8 cellular contexts compared by ENCODE assay signal in genomic region chr6:152552616-152553209, GRCh38.
DNase-seq lines count a peak whose midpoint lies in the region; ATAC-seq, FAIRE-seq and TF ChIP-seq lines count a peak whose summit lies in the region.

No MANE protein-coding gene starts in this region.

- peaks cover 13% of the 10 kb centered on the region for H3K4me1 ChIP-seq in OCI-LY3 (ENCODE audit: low read length)
- no peaks in the 10 kb centered on the region for H3K4me1 ChIP-seq in K562 (replicated peaks in 1 of 2; ENCODE audit: control insufficient read depth in 2 of 2, insufficient read depth in 2 of 2, low read length in 2 of 2)

- in situ Hi-C loops in K562 (cut with MboI) = no loop called here

- no peaks in the 10 kb centered on the region for H3K9me3 ChIP-seq in OCI-LY3 (ENCODE audit: insufficient read depth, low read length)
- no peaks in the 10 kb centered on the region; the same call in 1 of the 2 replicates for H3K9me3 ChIP-seq in K562 (replicated peaks; ENCODE audit: control insufficient read depth, insufficient read depth, low read depth, low read length)

- TF ChIP-seq EP300 in K562 (IDR thresholded peaks at IDR 0.05; ENCODE audit: low read length) = no peak

- no peak overlapping the region for H2AFZ ChIP-seq in OCI-LY3 (ENCODE audit: low read depth, low read length)
- H2AFZ ChIP-seq in K562 (ENCODE audit: low read depth, low read length) = no peak overlapping the region

- peak; percentile 40 to 60; a peak in 3 of 4 replicates for TF ChIP-seq RAD21 in K562 (CRISPR knock-in tag; conservative IDR thresholded peaks at IDR 0.05 in 1 of 2, IDR thresholded peaks at IDR 0.05 in 1 of 2)

- no peaks in the 10 kb centered on the region for H3K27me3 ChIP-seq in OCI-LY3 (ENCODE audit: low read depth, low read length)
- no peaks in the 10 kb centered on the region for H3K27me3 ChIP-seq in K562 (ENCODE audit: control insufficient read depth in 2 of 2, insufficient read depth in 2 of 2, low read length in 2 of 2)

- H3K4me3 ChIP-seq in OCI-LY3 (ENCODE audit: low read length) (no peak overlapping the region), K562 (no peak overlapping the region)

- TF ChIP-seq CTCF in OCI-LY3 (IDR thresholded peaks at IDR 0.05; ENCODE audit: low read depth, low read length) (peak; percentile 74), K562 (IDR thresholded peaks at IDR 0.05 in 2 of 3, conservative IDR thresholded peaks at IDR 0.05 in 1 of 3; ENCODE audit: insufficient read depth in 2 of 3, low read depth in 1 of 3, low read length in 3 of 3) (peak; percentile 43 to 58 (median 47))

- H3K9ac ChIP-seq in OCI-LY3 (ENCODE audit: low read length) (no peak overlapping the region), K562 (ENCODE audit: insufficient read depth in 1 of 2, low read depth in 2 of 2, low read length in 2 of 2) (no peak overlapping the region)

- TF ChIP-seq POLR2A in K562 (conservative IDR thresholded peaks at IDR 0.05) = no peak

- no TSS peak for BruUV-seq in K562 (replicated peaks; lab: Mats Ljungman, UMichigan)

- H3K27ac ChIP-seq in OCI-LY3 (ENCODE audit: low read length) (no peak overlapping the region), K562 (ENCODE audit: extremely low read depth, low read depth, low read length) (no peak overlapping the region)

- H4K20me1 ChIP-seq in OCI-LY3 (ENCODE audit: insufficient read depth, low read length) = no peaks in the 10 kb centered on the region
- no peaks in the 10 kb centered on the region for H4K20me1 ChIP-seq in K562 (replicated peaks; ENCODE audit: control insufficient read depth, insufficient read depth, low read length)

- DNase-seq in NCI-H1436 (lab: John Stamatoyannopoulos, UW) (peak; percentile 50), NCI-H1436 treated with DMSO at 0.1 percent for 48 hours (lab: John Stamatoyannopoulos, UW) (no peak), K562 (ENCODE audit: extremely low read depth in 1 of 4, low spot score in 3 of 4) (peak; percentile 24 to 50 (median 44)), iPS-NIHi11 (ENCODE audit: low spot score) (peak; percentile 72)
- peak; percentile 18 to 45 for DNase-seq in stimulated activated CD4-positive, alpha-beta T cell treated with anti-CD3 and anti-CD28 coated beads, Interleukin-2, amount 100 ng/mL, for 24 hours

- POLR2A ChIA-PET in K562 (lab: Yijun Ruan, JAX) = no interaction called here

- ATAC-seq in GM21360 (IDR thresholded peaks at IDR 0.05; ENCODE audit: unreplicated experiment) (peak; percentile 97), HG03469 (IDR thresholded peaks at IDR 0.05; ENCODE audit: unreplicated experiment) (peak; percentile 99), K562 (peak; percentile 78)

- CTCF ChIA-PET in K562 (lab: Yijun Ruan, JAX; ENCODE audit: low intra/inter-chr PET ratio) = interaction anchor here (0.7 kb wide), 2 partner anchors 394 to 395 kb away, joined by 3 read pairs; no protein-coding TSS in a partner anchor

- peak; percentile 69 for FAIRE-seq in K562 (lab: Jason Lieb, UNC)

- H3K4me2 ChIP-seq in OCI-LY3 (ENCODE audit: low read length) = no peak overlapping the region
- H3K4me2 ChIP-seq in K562 (ENCODE audit: insufficient read depth, low read length) = no peak overlapping the region

- no peaks in the 10 kb centered on the region for H3K9me1 ChIP-seq in K562 (ENCODE audit: control insufficient read depth, insufficient read depth, low read length)

- under 1% methylated on average over 9 of the region's 9 CpGs for WGBS in K562 (ENCODE audit: insufficient coverage, low coverage, missing lambda C conversion rate)

- H3K36me3 ChIP-seq in OCI-LY3 (replicated peaks; ENCODE audit: low read depth, low read length) (no peaks in the 10 kb centered on the region), K562 (ENCODE audit: control insufficient read depth, insufficient read depth, low read length) (no peaks in the 10 kb centered on the region)

- H3K79me2 ChIP-seq in OCI-LY3 (ENCODE audit: low read length) (no peaks in the 10 kb centered on the region), K562 (ENCODE audit: control insufficient read depth, insufficient read depth, low read length) (no peaks in the 10 kb centered on the region)

- intact Hi-C loops in K562 (cut with micrococcal nuclease) = loop anchor here (1.0 to 5.0 kb wide), 3 partner anchors 312 to 475 kb away; no protein-coding TSS in a partner anchor

TF ChIP-seq in K562, 482 proteins besides CTCF, POLR2A, EP300 and RAD21:
- TF ChIP-seq SMC3 (conservative IDR thresholded peaks at IDR 0.05; ENCODE audit: insufficient read depth, low read depth, low read length) (0 out of 2 replicates have a peak, but pooled peaks have one; percentile 46), ZNF12 (CRISPR knock-in tag; IDR thresholded peaks at IDR 0.05) (no peak), SUPT5H (IDR thresholded peaks at IDR 0.05) (no peak), SMARCE1 (IDR thresholded peaks at IDR 0.05) (no peak), ZNF764 (CRISPR knock-in tag; IDR thresholded peaks at IDR 0.05; ENCODE audit: low read depth) (peak; percentile 93), HMG20A (CRISPR knock-in tag; conservative IDR thresholded peaks at IDR 0.05) (no peak)
